In genomic region chr3:179723617-179724016, GRCh38 we compare ENCODE assay signal across 30 cellular contexts.
"Had no signal": no experiment of that assay in that cellular context is flagged by ENCODE, and none has a peak within 500 bp of the region (broad histone marks: within the 10 kb centered on the region; RNA-seq: fewer than 3 reads in every experiment).

No MANE protein-coding gene starts in this region.

- ATAC-seq: activated CD4-positive, CD25-positive, alpha-beta regulatory T cell treated with anti-CD3 and anti-CD28 coated beads, Interleukin-2, amount 50 U/mL, for 24 hours; activated naive CD8-positive, alpha-beta T cell treated with anti-CD3 and anti-CD28 coated beads, Interleukin-2, amount 50 U/mL, for 24 hours; activated T-cell treated with anti-CD3 and anti-CD28 coated beads, Interleukin-2, amount 50 U/mL, for 4 hours; body of pancreas; effector memory CD8-positive, alpha-beta T cell; foreskin keratinocyte; gastroesophageal sphincter; T-helper 17 cell had no signal

- DNase-seq: activated B cell treated with CpG ODN at 0.5 μM for 24 hours; activated CD4-positive, alpha-beta T cell treated with anti-CD3 and anti-CD28 coated beads for 4 hours; activated CD4-positive, alpha-beta T cell treated with anti-CD3 and anti-CD28 coated beads, Interleukin-2, amount 10 ng/mL, durations not matched to agents 7 days and 5 days; activated CD4-positive, alpha-beta T cell treated with anti-CD3 and anti-CD28 coated beads, Interleukin-2, amount 50 U/mL, for 4 hours; activated CD8-positive, alpha-beta memory T cell treated with anti-CD3 and anti-CD28 coated beads, Interleukin-2, amount 50 U/mL, for 48 hours; activated gamma-delta T cell; activated naive CD4-positive, alpha-beta T cell; activated naive CD8-positive, alpha-beta T cell treated with anti-CD3 and anti-CD28 coated beads for 36 hours; activated naive CD8-positive, alpha-beta T cell treated with anti-CD3 and anti-CD28 coated beads, Interleukin-2, amount 50 U/mL, for 24 hours; activated T-cell treated with anti-CD3 and anti-CD28 coated beads for 4 hours; activated T-cell treated with anti-CD3 and anti-CD28 coated beads, Interleukin-2, amount 50 U/mL, for 4 hours; amygdala; aorta; body of pancreas; caudate nucleus; cortex of kidney; dermis blood vessel endothelial cell; effector CD4-positive, alpha-beta T cell; effector memory CD8-positive, alpha-beta T cell; erythroblast; foreskin keratinocyte; T-helper 1 cell; T-helper 17 cell; T1000; WERI-Rb-1 had no signal

- H3K4me1 Mint-ChIP-seq: activated CD4-positive, alpha-beta T cell treated with anti-CD3 and anti-CD28 coated beads, Interleukin-2, amount 10 ng/mL, durations not matched to agents 7 days and 5 days; activated naive CD4-positive, alpha-beta T cell treated with anti-CD3 and anti-CD28 coated beads, Interleukin-2, amount 50 U/mL, for 24 hours; activated naive CD8-positive, alpha-beta T cell treated with anti-CD3 and anti-CD28 coated beads for 36 hours; activated naive CD8-positive, alpha-beta T cell treated with anti-CD3 and anti-CD28 coated beads, Interleukin-2, amount 50 U/mL, for 24 hours had no signal

- H3K9me3 Mint-ChIP-seq: activated B cell treated with CpG ODN at 0.5 μM for 24 hours; activated CD4-positive, alpha-beta T cell treated with anti-CD3 and anti-CD28 coated beads, Interleukin-2, amount 10 ng/mL, durations not matched to agents 7 days and 5 days; activated naive CD4-positive, alpha-beta T cell treated with anti-CD3 and anti-CD28 coated beads, Interleukin-2, amount 50 U/mL, for 24 hours; activated naive CD8-positive, alpha-beta T cell treated with anti-CD3 and anti-CD28 coated beads for 36 hours; activated naive CD8-positive, alpha-beta T cell treated with anti-CD3 and anti-CD28 coated beads, Interleukin-2, amount 50 U/mL, for 24 hours; activated T-cell treated with anti-CD3 and anti-CD28 coated beads, Interleukin-2, amount 50 U/mL, for 4 hours; activated T-helper 1 cell treated with anti-CD3 and anti-CD28 coated beads, Interleukin-12 subunit alpha, Interleukin-12 subunit beta, Interleukin-2, Interleukin-4 antibody, amounts not matched to agents 30 ng/mL and 10 ng/mL and 1 ng/mL, durations not matched to agents 14 hours and 24 hours and 36 hours; effector memory CD8-positive, alpha-beta T cell; T-helper 2 cell treated with Interferon-gamma antibody and Interleukin-4, amounts not matched to agents 5 μg/mL and 100 μg/mL, for 36 hours had no signal

- H3K27me3 Mint-ChIP-seq: activated B cell treated with CpG ODN at 0.5 μM for 24 hours; activated CD4-positive, alpha-beta T cell treated with anti-CD3 and anti-CD28 coated beads, Interleukin-2, amount 10 ng/mL, durations not matched to agents 7 days and 5 days; activated naive CD4-positive, alpha-beta T cell treated with anti-CD3 and anti-CD28 coated beads, Interleukin-2, amount 50 U/mL, for 24 hours; activated naive CD8-positive, alpha-beta T cell treated with anti-CD3 and anti-CD28 coated beads for 36 hours; activated naive CD8-positive, alpha-beta T cell treated with anti-CD3 and anti-CD28 coated beads, Interleukin-2, amount 50 U/mL, for 24 hours; effector memory CD8-positive, alpha-beta T cell; T-helper 17 cell had no signal

- H3K4me3 Mint-ChIP-seq: activated B cell treated with CpG ODN at 0.5 μM for 24 hours; activated CD4-positive, alpha-beta T cell treated with anti-CD3 and anti-CD28 coated beads, Interleukin-2, amount 10 ng/mL, durations not matched to agents 7 days and 5 days; activated naive CD4-positive, alpha-beta T cell treated with anti-CD3 and anti-CD28 coated beads, Interleukin-2, amount 50 U/mL, for 24 hours; activated naive CD8-positive, alpha-beta T cell treated with anti-CD3 and anti-CD28 coated beads for 36 hours; activated naive CD8-positive, alpha-beta T cell treated with anti-CD3 and anti-CD28 coated beads, Interleukin-2, amount 50 U/mL, for 24 hours; activated T-cell treated with anti-CD3 and anti-CD28 coated beads, Interleukin-2, amount 50 U/mL, for 4 hours; activated T-helper 1 cell treated with anti-CD3 and anti-CD28 coated beads, Interleukin-12 subunit alpha, Interleukin-12 subunit beta, Interleukin-2, Interleukin-4 antibody, amounts not matched to agents 30 ng/mL and 10 ng/mL and 1 ng/mL, durations not matched to agents 14 hours and 24 hours and 36 hours; effector memory CD8-positive, alpha-beta T cell; T-helper 17 cell; T-helper 2 cell treated with Interferon-gamma antibody and Interleukin-4, amounts not matched to agents 5 μg/mL and 100 μg/mL, for 36 hours had no signal

- H3K27ac Mint-ChIP-seq: activated B cell treated with CpG ODN at 0.5 μM for 24 hours; activated CD4-positive, alpha-beta T cell treated with anti-CD3 and anti-CD28 coated beads, Interleukin-2, amount 10 ng/mL, durations not matched to agents 7 days and 5 days; activated naive CD4-positive, alpha-beta T cell treated with anti-CD3 and anti-CD28 coated beads, Interleukin-2, amount 50 U/mL, for 24 hours; activated naive CD8-positive, alpha-beta T cell treated with anti-CD3 and anti-CD28 coated beads for 36 hours; activated naive CD8-positive, alpha-beta T cell treated with anti-CD3 and anti-CD28 coated beads, Interleukin-2, amount 50 U/mL, for 24 hours; activated T-helper 1 cell treated with anti-CD3 and anti-CD28 coated beads, Interleukin-12 subunit alpha, Interleukin-12 subunit beta, Interleukin-2, Interleukin-4 antibody, amounts not matched to agents 30 ng/mL and 10 ng/mL and 1 ng/mL, durations not matched to agents 14 hours and 24 hours and 36 hours; effector memory CD8-positive, alpha-beta T cell; T-helper 17 cell; T-helper 2 cell treated with Interferon-gamma antibody and Interleukin-4, amounts not matched to agents 5 μg/mL and 100 μg/mL, for 36 hours had no signal
